In genomic region chr17:82836823-82837357, GRCh38 we compare ENCODE assay signal across 10 cellular contexts. TPM values are rescaled to one million over a fixed set of nuclear protein-coding genes. Genes with fewer than 3 reads are reported as not detected.
A peak's percentile ranks its signal among the peaks of the same experiment; 100 is the strongest.
DNase-seq lines count a peak whose midpoint lies in the region; ATAC-seq and TF ChIP-seq lines count a peak whose summit lies in the region.
"Had no signal": no experiment of that assay in that cellular context is flagged by ENCODE, and none has a peak within 500 bp of the region (broad histone marks: within the 10 kb centered on the region; RNA-seq: fewer than 3 reads in every experiment).

No MANE protein-coding gene starts in this region.

- CTCF ChIA-PET in SK-N-SH (lab: Yijun Ruan, JAX), result interaction anchor here (0.7 to 1.7 kb wide), 6 partner anchors 12 to 64 kb away, joined by 3 to 4 read pairs (median 3); no protein-coding TSS in a partner anchor

- TF ChIP-seq EP300 in SK-N-SH (IDR thresholded peaks at IDR 0.05; ENCODE audit: borderline replicate concordance in 1 of 2, low read depth in 1 of 2, low read length in 1 of 2), result no peak

- ATAC-seq in SK-N-SH treated with all-trans-retinoic acid at 6 μM for 48 hours (no peak), left colon (peak; percentile 36), HG03442 (IDR thresholded peaks at IDR 0.05; ENCODE audit: unreplicated experiment) (no peak), HG03378 (IDR thresholded peaks at IDR 0.05; ENCODE audit: unreplicated experiment) (no peak)
- ATAC-seq: A549 had no signal

- peaks cover 0 to 9% of the 10 kb centered on the region in 2 experiments; a peak in 1 of 4 replicates for H3K4me1 ChIP-seq in SK-N-SH (ENCODE audit: control insufficient read depth in 1 of 2, insufficient read depth in 2 of 2, low read depth in 1 of 2, low read length in 1 of 2)
- H3K4me1 ChIP-seq in thyroid gland, result peaks cover 30 to 32% of the 10 kb centered on the region in 2 donors
- H3K4me1 ChIP-seq: A549 had no signal

- intact Hi-C loops in left colon (cut with DNase I, micrococcal nuclease), result no loop called here
- intact Hi-C loops in thyroid gland (cut with DNase I), result no loop called here

- POLR2A ChIA-PET in SK-N-SH (lab: Yijun Ruan, JAX), result no interaction called here

- no peaks in the 10 kb centered on the region for H3K9me2 ChIP-seq in SK-N-SH

- H3K4me3 ChIP-seq in SK-N-SH (ENCODE audit: low read depth in 2 of 2, low read length in 1 of 2) (no peak overlapping the region), astrocyte of the spinal cord (ENCODE audit: low read depth, low read length) (no peak overlapping the region), thyroid gland (replicated peaks in 1 of 3) (no peak overlapping the region)
- H3K4me3 ChIP-seq: A549, coronary artery had no signal

- no peak for TF ChIP-seq POLR2A in thyroid gland (IDR thresholded peaks at IDR 0.05)

- H3K36me3 ChIP-seq in SK-N-SH (replicated peaks in 1 of 2; ENCODE audit: control insufficient read depth in 1 of 2, insufficient read depth in 2 of 2, low read length in 1 of 2), result peaks cover 10 to 12% of the 10 kb centered on the region in 2 experiments
- H3K36me3 ChIP-seq in thyroid gland, result no peaks in the 10 kb centered on the region

- H3K27ac ChIP-seq in SK-N-SH (ENCODE audit: low read depth in 2 of 2, low read length in 1 of 2) (no peak overlapping the region), thyroid gland (peak overlapping the region; percentile 70 to 78 (median 77)), caudate nucleus (ENCODE audit: low read depth, low read length) (no peak overlapping the region)
- H3K27ac ChIP-seq: A549 had no signal

- H3F3A ChIP-seq in SK-N-SH (replicated peaks; ENCODE audit: insufficient read depth), result no peaks in the 10 kb centered on the region

- H4K20me1 ChIP-seq in SK-N-SH (ENCODE audit: insufficient read depth), result no peaks in the 10 kb centered on the region

- no peak overlapping the region for H2AFZ ChIP-seq in SK-N-SH (ENCODE audit: low read depth)

- TF ChIP-seq CTCF in SK-N-SH (IDR thresholded peaks at IDR 0.05), result peak; percentile 23
- TF ChIP-seq CTCF in astrocyte of the spinal cord (IDR thresholded peaks at IDR 0.05; ENCODE audit: low read depth, low read length), result peak; percentile 18
- TF ChIP-seq CTCF in thyroid gland (IDR thresholded peaks at IDR 0.05), result no peak

- H3K9me3 ChIP-seq in SK-N-SH, result no peaks in the 10 kb centered on the region
- no peaks in the 10 kb centered on the region for H3K9me3 ChIP-seq in thyroid gland
- H3K9me3 ChIP-seq: A549 had no signal

- no peaks in the 10 kb centered on the region for H3K79me2 ChIP-seq in SK-N-SH (ENCODE audit: insufficient read depth)

- in situ Hi-C loops in astrocyte of the spinal cord (cut with HindIII; ENCODE audit: low sequenced_read_pairs), result no loop called here

- WGBS in SK-N-SH (ENCODE audit: low lambda C conversion rate), result 87% methylated on average over 12 of the region's 12 CpGs
- WGBS in thyroid gland, 2 donors, result 71% methylated on average over 12 of the region's 12 CpGs

- DNase-seq in SK-N-SH, result no peak
- DNase-seq in astrocyte of the spinal cord (ENCODE audit: low read depth, low spot score), result peak; percentile 6
- DNase-seq in left colon, result peak in 1 of 2 donors; percentile 21
- no peak for DNase-seq in thyroid gland
- DNase-seq in caudate nucleus (lab: John Stamatoyannopoulos, UW), result no peak

- H3K4me2 ChIP-seq in SK-N-SH, result no peak overlapping the region
- H3K4me2 ChIP-seq: A549 had no signal

- TF ChIP-seq RAD21 in SK-N-SH (IDR thresholded peaks at IDR 0.05; ENCODE audit: low read length), result no peak

- no peaks in the 10 kb centered on the region for H3K27me3 ChIP-seq in SK-N-SH (ENCODE audit: insufficient read depth)
- no peaks in the 10 kb centered on the region for H3K27me3 ChIP-seq in thyroid gland

- no peak overlapping the region for H3K9ac ChIP-seq in SK-N-SH

TF ChIP-seq in SK-N-SH, 30 proteins besides CTCF, POLR2A, EP300 and RAD21:
- no peak for TF ChIP-seq REST (IDR thresholded peaks at IDR 0.05; ENCODE audit: low read depth, low read length)

TF ChIP-seq in SK-N-SH treated with all-trans-retinoic acid at 6 μM for 48 hours, 23 proteins besides CTCF, POLR2A, EP300 and RAD21:
- TF ChIP-seq ZNF565 (CRISPR knock-in tag; conservative IDR thresholded peaks at IDR 0.05; ENCODE audit: low read depth) (no peak), RARB (CRISPR knock-in tag; IDR thresholded peaks at IDR 0.05) (no peak), ZFP30 (CRISPR knock-in tag; IDR thresholded peaks at IDR 0.05) (no peak), TOX (CRISPR knock-in tag; IDR thresholded peaks at IDR 0.05; ENCODE audit: borderline replicate concordance) (no peak), PATZ1 (CRISPR knock-in tag; IDR thresholded peaks at IDR 0.05; ENCODE audit: borderline replicate concordance) (no peak), ZNF8 (CRISPR knock-in tag; IDR thresholded peaks at IDR 0.05) (no peak), BACH2 (CRISPR knock-in tag; IDR thresholded peaks at IDR 0.05; ENCODE audit: borderline replicate concordance) (no peak)

RNA-seq across cellular contexts. Expression of gene ZNF750, which starts 2.9 kb away (rescaled TPM):
- polyA plus RNA-seq in SK-N-SH (2012; rRNA removed), result not detected in 2 replicates
- polyA plus RNA-seq in SK-N-SH (2012; cell fraction: cytosol; rRNA removed), result not detected in 2 replicates
- polyA plus RNA-seq in SK-N-SH (2012; cell fraction: nucleus; rRNA removed), result not detected in 2 replicates
- total RNA-seq in left colon, result not detected
- 1 to 10 TPM; 3.0 to 6.0 (median 4.5) TPM for total RNA-seq in thyroid gland
- polyA plus RNA-seq: A549 had no signal

Comparison
In these comparisons a context has a peak if more than half of its experiments do, and no peak if none do; other contexts are left out.
1. H3K27ac ChIP-seq: peak in thyroid gland (3 of 3); none in SK-N-SH (0 of 2) and caudate nucleus (single experiment).
2. CTCF ChIP-seq: peak in SK-N-SH (single experiment) and astrocyte of the spinal cord (single experiment); none in thyroid gland (0 of 6).